1 cellular context compared by ENCODE assay signal in genomic region chr1:242828828-242829227, GRCh38.
TF ChIP-seq lines count a peak whose summit lies in the region.

No MANE protein-coding gene starts in this region.

TF ChIP-seq in H1, 55 proteins besides CTCF, POLR2A, EP300 and RAD21 (continued from another document):
- no peak for TF ChIP-seq USF2 (IDR thresholded peaks at IDR 0.05; ENCODE audit: low read length)
- TF ChIP-seq TEAD4 (IDR thresholded peaks at IDR 0.05; ENCODE audit: low read depth, low read length), result 0 out of 2 replicates have a peak, but pooled peaks have one; percentile 24
- TF ChIP-seq SAP30 (IDR thresholded peaks at IDR 0.05; ENCODE audit: insufficient read depth, insufficient replicate concordance, low read length), result no peak
- no peak for TF ChIP-seq BRCA1 (IDR thresholded peaks at IDR 0.05; ENCODE audit: low read depth, low read length)
- TF ChIP-seq YY1 (IDR thresholded peaks at IDR 0.05; ENCODE audit: low read depth, low read length), result peak; percentile 49; the same call in 1 of the 2 replicates
- 0 out of 2 replicates have a peak, but pooled peaks have one; percentile 25 for TF ChIP-seq TCF12 (IDR thresholded peaks at IDR 0.05; ENCODE audit: low read depth, low read length)
- TF ChIP-seq CREB1 (IDR thresholded peaks at IDR 0.05), result no peak
- TF ChIP-seq HDAC6 (IDR thresholded peaks at IDR 0.05; ENCODE audit: low read depth, low read length), result no peak
- TF ChIP-seq MAX (IDR thresholded peaks at IDR 0.05), result peak; percentile 39; the same call in 1 of the 2 replicates
- no peak for TF ChIP-seq JUND (IDR thresholded peaks at IDR 0.05; ENCODE audit: low read length)
- TF ChIP-seq SP4 (IDR thresholded peaks at IDR 0.05; ENCODE audit: low read length), result no peak
